24 cellular contexts compared by ENCODE assay signal in genomic region chr2:159103411-159103810, GRCh38.
"Had no signal": no experiment of that assay in that cellular context is flagged by ENCODE, and none has a peak within 500 bp of the region (broad histone marks: within the 10 kb centered on the region; RNA-seq: fewer than 3 reads in every experiment).

No MANE protein-coding gene starts in this region.

- H3K4me1 ChIP-seq: neural progenitor cell had no signal

- H3K9ac ChIP-seq: neural progenitor cell, parathyroid adenoma had no signal

- H3K27me3 ChIP-seq: heart right ventricle, hepatocyte, neural progenitor cell, neutrophil, right atrium auricular region, spleen, thyroid gland, upper lobe of right lung had no signal

- H3K4me2 ChIP-seq: hepatocyte, neural progenitor cell had no signal

- H3K36me3 ChIP-seq: lower lobe of right lung, neural progenitor cell, neutrophil, spleen, thyroid gland had no signal

- DNase-seq: heart right ventricle; islet precursor cell; lower lobe of right lung; mammary epithelial cell; mesenchymal stem cell; naive thymus-derived CD8-positive, alpha-beta T cell; occipital lobe; small intestine; spleen; stimulated activated CD4-positive, alpha-beta T cell treated with anti-CD3 and anti-CD28 coated beads, Interleukin-4, amount 100 ng/mL, for 24 hours; stimulated activated CD8-positive, alpha-beta memory T cell treated with anti-CD3 and anti-CD28 coated beads, Interleukin-4, amount 100 ng/mL, for 48 hours; stimulated activated naive CD4-positive, alpha-beta T cell treated with Interleukin-2 at 50 U/mL for 16 hours; stimulated activated naive CD8-positive, alpha-beta T cell treated with anti-CD3 and anti-CD28 coated beads, Interleukin-15, amount 100 ng/mL, for 72 hours; substantia nigra; thyroid gland; trophoblast cell; upper lobe of right lung had no signal

- H3K27ac ChIP-seq: hepatocyte, lower lobe of right lung, neural progenitor cell, neutrophil, parathyroid adenoma, thyroid gland, upper lobe of right lung had no signal

- ATAC-seq: lower lobe of right lung; naive thymus-derived CD8-positive, alpha-beta T cell; sciatic nerve; stimulated activated memory B cell treated with anti-CD40 and anti-IgM and Interleukin-4, amounts not matched to agents 10 μg/mL and 1 μg/mL and 100 μg/mL, for 72 hours; stimulated activated naive CD8-positive, alpha-beta T cell treated with anti-CD3 and anti-CD28 coated beads, Interleukin-15, amount 100 ng/mL, for 72 hours; upper lobe of right lung had no signal

- H3K9me3 ChIP-seq: heart right ventricle, lower lobe of right lung, neutrophil, right atrium auricular region, spleen, thyroid gland, upper lobe of right lung had no signal

- H3K4me3 ChIP-seq: heart right ventricle, hepatocyte, lower lobe of right lung, neural progenitor cell, right atrium auricular region, spleen, thyroid gland, upper lobe of right lung had no signal
